Comparison of ENCODE assay signal across 1 cellular context in the genomic region with DNA sequence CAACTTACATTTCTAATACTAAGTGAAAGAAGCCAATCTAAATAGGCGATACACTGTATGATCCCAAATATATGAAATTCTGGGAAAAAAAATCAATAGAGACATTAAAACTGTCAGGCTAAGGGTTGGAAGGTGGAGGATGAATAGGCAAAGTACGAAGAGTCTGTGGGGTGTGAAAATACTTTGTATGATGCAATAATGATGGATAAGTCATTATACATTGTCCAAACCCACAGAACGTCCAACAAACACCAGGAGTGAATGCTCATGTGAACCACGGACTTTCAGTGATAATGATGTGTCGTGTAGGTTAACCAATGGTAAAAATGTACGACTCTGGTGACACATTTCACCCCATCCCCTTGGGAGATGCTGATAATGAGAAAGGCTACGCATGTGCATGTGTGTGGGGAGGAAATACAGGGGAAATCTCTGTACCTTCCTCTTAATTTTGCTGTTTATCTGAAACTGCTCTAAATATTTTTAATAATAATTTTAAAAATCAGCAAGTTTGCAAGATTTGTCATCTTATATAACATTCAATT.
A peak's percentile ranks its signal among the peaks of the same experiment; 100 is the strongest.
TF ChIP-seq lines count a peak whose summit lies in the region.

No MANE protein-coding gene starts in this region.

TF ChIP-seq in GM12878, 131 proteins besides CTCF, POLR2A, EP300 and RAD21 (continued from another document):
- TF ChIP-seq PKNOX1 (IDR thresholded peaks at IDR 0.05) (no peak), MEF2B (IDR thresholded peaks at IDR 0.05; ENCODE audit: partially characterized antibody, poor library complexity, severe bottlenecking) (peak; percentile 81), IKZF2 (IDR thresholded peaks at IDR 0.05) (no peak), MTA2 (IDR thresholded peaks at IDR 0.05; ENCODE audit: low read depth) (peak; percentile 47; the same call in 1 of the 2 replicates)
